8 cellular contexts compared by ENCODE assay signal in the genomic region with DNA sequence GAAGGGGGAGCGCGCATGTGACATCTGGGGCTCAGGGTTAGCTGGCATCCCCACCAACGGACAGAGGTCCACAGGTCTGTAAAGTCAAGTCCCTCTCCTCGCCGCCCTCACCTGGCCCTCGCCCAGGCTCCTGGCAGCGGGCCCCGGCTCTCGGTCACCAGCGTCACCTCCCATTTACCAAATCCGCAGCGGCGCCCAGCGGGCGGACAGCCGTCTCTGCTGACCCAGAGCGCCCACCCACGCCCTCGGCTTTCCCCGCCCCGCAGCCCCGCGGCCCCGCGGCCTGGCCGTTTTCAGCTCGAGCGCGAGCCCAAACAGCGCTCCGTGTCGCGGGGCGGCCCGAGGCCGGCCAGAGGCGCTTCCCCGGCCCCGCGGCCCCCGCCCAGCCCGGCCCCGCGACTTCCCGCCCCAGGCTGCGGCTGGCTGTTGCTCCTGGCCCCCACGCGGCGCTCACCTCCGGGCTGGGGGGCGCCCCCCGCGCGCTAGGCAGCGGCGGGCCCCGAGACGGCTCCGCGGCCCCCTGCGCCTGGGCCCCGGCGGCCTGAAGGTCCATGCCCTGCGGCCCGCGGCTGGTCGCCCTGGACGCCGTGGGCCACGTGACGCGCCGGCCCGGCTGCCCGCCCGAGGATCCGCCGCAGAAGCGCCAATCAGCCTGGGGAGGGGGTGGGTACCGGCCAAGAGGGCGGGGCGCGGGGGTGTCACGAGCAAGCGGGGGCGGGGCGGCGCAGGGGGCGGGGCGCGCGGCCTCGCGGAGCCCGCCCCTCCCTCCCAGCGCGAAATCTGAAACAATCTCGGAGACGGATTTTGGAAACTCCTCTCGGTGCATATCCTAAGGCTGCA. TPM values are rescaled to one million over a fixed set of nuclear protein-coding genes. Genes with fewer than 3 reads are reported as not detected.
A peak's percentile ranks its signal among the peaks of the same experiment; 100 is the strongest.
DNase-seq lines count a peak whose midpoint lies in the region; ATAC-seq and TF ChIP-seq lines count a peak whose summit lies in the region.

A gene with protein sequence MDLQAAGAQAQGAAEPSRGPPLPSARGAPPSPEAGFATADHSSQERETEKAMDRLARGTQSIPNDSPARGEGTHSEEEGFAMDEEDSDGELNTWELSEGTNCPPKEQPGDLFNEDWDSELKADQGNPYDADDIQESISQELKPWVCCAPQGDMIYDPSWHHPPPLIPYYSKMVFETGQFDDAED (minus strand): TSS at position 598 of the 840 bp plus-strand sequence. CDS start 45 bp downstream, at position 553.

- DNase-seq in C1 segment of cervical spinal cord (lab: John Stamatoyannopoulos, UW), result peak in 13 of 14 donors; percentile 62 to 93 (median 77)
- peak; percentile 47 for DNase-seq in Jurkat, Clone E6-1 (ENCODE audit: low read depth, low spot score)
- DNase-seq in activated T-helper 9 cell treated with anti-CD3 and anti-CD28 coated beads, Interleukin-2, amount 50 U/mL, for 16 hours (ENCODE audit: low read depth), result peak; percentile 77
- DNase-seq in fibroblast of pulmonary artery (ENCODE audit: low read depth), result peak; percentile 88
- DNase-seq in natural killer cell treated with Interleukin-12 subunit alpha and Interleukin-12 subunit beta and Interleukin-15 and Interleukin-18, amount 100 ng/mL, for 72 hours (ENCODE audit: low spot score), result peak; percentile 89
- peak; percentile 81 for DNase-seq in stimulated activated naive CD4-positive, alpha-beta T cell treated with Interleukin-2 at 50 U/mL for 16 hours (lab: John Stamatoyannopoulos, UW)

- TF ChIP-seq CTCF in fibroblast of pulmonary artery (IDR thresholded peaks at IDR 0.05; ENCODE audit: low read length, missing control alignments), result no peak

- peak; percentile 89 for ATAC-seq in GM19463 (IDR thresholded peaks at IDR 0.05; ENCODE audit: unreplicated experiment)
- peak; percentile 96 to 97 for ATAC-seq in natural killer cell treated with Interleukin-12 subunit alpha and Interleukin-12 subunit beta and Interleukin-15 and Interleukin-18, amount 100 ng/mL, for 72 hours

- H3K27me3 Mint-ChIP-seq in natural killer cell treated with Interleukin-12 subunit alpha and Interleukin-12 subunit beta and Interleukin-15 and Interleukin-18, amount 100 ng/mL, for 72 hours, result no peaks in the 10 kb centered on the region

- H3K4me3 ChIP-seq in Jurkat, Clone E6-1 (ENCODE audit: low read length), result peak within 1 kb of the TSS; percentile 74
- peak within 1 kb of the TSS; percentile 75 for H3K4me3 ChIP-seq in fibroblast of pulmonary artery (replicated peaks; ENCODE audit: low read depth, low read length)

- peaks cover 6% of the 10 kb centered on the region for H3K36me3 Mint-ChIP-seq in natural killer cell treated with Interleukin-12 subunit alpha and Interleukin-12 subunit beta and Interleukin-15 and Interleukin-18, amount 100 ng/mL, for 72 hours

- peak within 1 kb of the TSS; percentile 80 for H3K4me3 Mint-ChIP-seq in natural killer cell treated with Interleukin-12 subunit alpha and Interleukin-12 subunit beta and Interleukin-15 and Interleukin-18, amount 100 ng/mL, for 72 hours

- no peaks in the 10 kb centered on the region for H3K9me3 Mint-ChIP-seq in natural killer cell treated with Interleukin-12 subunit alpha and Interleukin-12 subunit beta and Interleukin-15 and Interleukin-18, amount 100 ng/mL, for 72 hours

- peaks cover 20 to 23% of the 10 kb centered on the region in 2 donors for H3K4me1 Mint-ChIP-seq in natural killer cell treated with Interleukin-12 subunit alpha and Interleukin-12 subunit beta and Interleukin-15 and Interleukin-18, amount 100 ng/mL, for 72 hours (ENCODE audit: low read depth in 2 of 2)

- peak; percentile 70 for TF ChIP-seq POLR2A in Raji (IDR thresholded peaks at IDR 0.05; ENCODE audit: insufficient read depth, low read depth, low read length)

- H3K27ac Mint-ChIP-seq in natural killer cell treated with Interleukin-12 subunit alpha and Interleukin-12 subunit beta and Interleukin-15 and Interleukin-18, amount 100 ng/mL, for 72 hours, result peak within 1 kb of the TSS in 1 of 2 donors; percentile 49

RNA-seq across cellular contexts. Expression of the gene that starts here (rescaled TPM):
- polyA plus RNA-seq in Jurkat, Clone E6-1 (2012; ENCODE audit: insufficient read depth, insufficient read length), result 88.2 TPM
- total RNA-seq in natural killer cell treated with Interleukin-12 subunit alpha and Interleukin-12 subunit beta and Interleukin-15 and Interleukin-18, amount 100 ng/mL, for 72 hours, result 10 to 100 TPM; 21.8 to 37.6 TPM

Comparison
In these comparisons a context has a peak if more than half of its experiments do, and no peak if none do; other contexts are left out.
1. Peak in every context shown above with its lines: DNase-seq, ATAC-seq and H3K4me3 ChIP-seq.